In the genomic region with DNA sequence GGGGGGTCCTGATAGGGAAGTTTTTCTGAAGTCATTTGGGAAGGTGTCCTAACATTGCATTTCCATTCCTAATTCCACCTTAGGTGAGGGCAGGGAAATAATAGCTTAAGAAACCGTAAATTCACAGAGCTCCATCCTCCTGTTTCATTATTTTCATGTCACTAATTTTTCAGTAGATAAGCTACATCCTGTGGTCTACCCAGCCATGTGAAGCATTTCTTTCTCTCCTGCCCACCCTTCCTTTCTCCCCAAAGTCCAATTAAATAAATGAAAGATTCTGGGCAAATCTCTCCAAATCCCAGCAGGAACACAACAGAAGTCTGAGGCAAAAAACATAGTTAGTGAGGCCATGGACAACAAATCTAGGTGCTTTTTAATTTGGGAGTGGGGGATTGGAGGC, we compare ENCODE assay signal across 21 cellular contexts.
"Had no signal": no experiment of that assay in that cellular context is flagged by ENCODE, and none has a peak within 500 bp of the region (broad histone marks: within the 10 kb centered on the region; RNA-seq: fewer than 3 reads in every experiment).

No MANE protein-coding gene starts in this region.

- DNase-seq: activated CD4-positive, alpha-beta T cell treated with anti-CD3 and anti-CD28 coated beads for 48 hours; activated CD8-positive, alpha-beta memory T cell treated with anti-CD3 and anti-CD28 coated beads, Interleukin-2, amount 10 ng/mL, durations not matched to agents 7 days and 5 days; activated CD8-positive, alpha-beta T cell treated with anti-CD3 and anti-CD28 coated beads for 36 hours; activated effector memory CD4-positive, alpha-beta T cell treated with anti-CD3 and anti-CD28 coated beads, Interleukin-2, amount 50 U/mL, for 16 hours; activated naive CD4-positive, alpha-beta T cell treated with anti-CD3 and anti-CD28 coated beads, Interleukin-2, amount 10 ng/mL, durations not matched to agents 7 days and 5 days; activated T-cell treated with anti-CD3 and anti-CD28 coated beads for 4 hours; brain microvascular endothelial cell; colonic mucosa; heart left ventricle; left colon; naive B cell; pancreas; psoas muscle; stimulated activated CD4-positive, alpha-beta T cell treated with anti-CD3 and anti-CD28 coated beads, Interleukin-2, amount 100 ng/mL, for 24 hours; stimulated activated naive CD8-positive, alpha-beta T cell treated with anti-CD3 and anti-CD28 coated beads, Interleukin-15, amount 100 ng/mL, for 72 hours; trophoblast cell had no signal

- H3K36me3 ChIP-seq: brain microvascular endothelial cell, colonic mucosa, heart left ventricle, neutrophil, pancreas, right atrium auricular region, suprapubic skin had no signal

- H3K9me3 ChIP-seq: colonic mucosa, heart left ventricle, neutrophil, pancreas, psoas muscle, right atrium auricular region, SK-N-SH, suprapubic skin had no signal

- H3K4me3 ChIP-seq: colonic mucosa, heart left ventricle, pancreas, psoas muscle, right atrium auricular region, suprapubic skin had no signal

- H3K4me2 ChIP-seq: SK-N-SH had no signal

- H3K27me3 ChIP-seq: brain microvascular endothelial cell, colonic mucosa, heart left ventricle, neutrophil, pancreas, right atrium auricular region, suprapubic skin had no signal

- H3K4me1 ChIP-seq: colonic mucosa, pancreas, psoas muscle had no signal

- H3K27ac ChIP-seq: brain microvascular endothelial cell, colonic mucosa, heart left ventricle, neutrophil, pancreas, psoas muscle, right atrium auricular region, suprapubic skin had no signal

- H3K9ac ChIP-seq: SK-N-SH had no signal

- ATAC-seq: activated CD8-positive, alpha-beta memory T cell treated with anti-CD3 and anti-CD28 coated beads, Interleukin-2, amount 10 ng/mL, durations not matched to agents 7 days and 5 days; activated CD8-positive, alpha-beta T cell treated with anti-CD3 and anti-CD28 coated beads for 36 hours; heart left ventricle; left colon; pancreas; psoas muscle; stimulated activated effector memory CD8-positive, alpha-beta T cell treated with anti-CD3 and anti-CD28 coated beads, Interleukin-12 subunit alpha, Interleukin-12 subunit beta, amount 100 ng/mL, for 72 hours; stimulated activated naive CD8-positive, alpha-beta T cell treated with anti-CD3 and anti-CD28 coated beads, Interleukin-15, amount 100 ng/mL, for 72 hours had no signal
